Comparison of ENCODE assay signal across 8 cellular contexts in the genomic region with DNA sequence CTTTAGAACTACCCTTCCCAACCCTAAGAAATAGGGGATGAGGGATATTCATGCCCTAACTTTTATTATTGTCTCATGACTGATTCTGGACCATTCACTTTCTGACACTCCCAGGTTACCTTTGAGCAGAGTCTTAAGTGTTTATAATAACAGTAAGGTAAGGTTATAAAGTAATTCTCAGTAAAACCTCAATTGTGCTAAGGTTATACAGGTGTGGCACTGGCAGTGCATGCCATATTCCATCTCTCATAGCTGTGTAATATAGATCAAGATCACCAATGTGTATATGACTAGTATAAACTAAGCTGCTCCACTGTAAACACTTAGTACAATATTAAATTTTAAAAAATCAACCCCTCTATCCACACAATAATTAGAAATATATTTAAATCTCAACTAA.
"Had no signal": no experiment of that assay in that cellular context is flagged by ENCODE, and none has a peak within 500 bp of the region (broad histone marks: within the 10 kb centered on the region; RNA-seq: fewer than 3 reads in every experiment).

No MANE protein-coding gene starts in this region.

- DNase-seq: GM23248, GOT3, H9, HCEC 1CT, IMR-90 had no signal

- H3K4me3 ChIP-seq: GM23248, K562 had no signal

- FAIRE-seq: H54, HTR-8/SVneo, K562 had no signal

- ATAC-seq: K562 had no signal

- H3K9ac ChIP-seq: GM23248 had no signal

- H3K27ac ChIP-seq: GM23248 had no signal
